Comparison of ENCODE assay signal across 8 cellular contexts in genomic region chr16:30894540-30895368, GRCh38. TPM values are rescaled to one million over a fixed set of nuclear protein-coding genes. Genes with fewer than 3 reads are reported as not detected.
A peak's percentile ranks its signal among the peaks of the same experiment; 100 is the strongest.
DNase-seq lines count a peak whose midpoint lies in the region; ATAC-seq and TF ChIP-seq lines count a peak whose summit lies in the region.

No MANE protein-coding gene starts in this region.

- DNase-seq in cardiac muscle cell (ENCODE audit: low read depth in 1 of 2, low spot score in 1 of 2) (no peak), left cardiac atrium (no peak), body of pancreas (no peak), mesenchymal stem cell (peak; percentile 3), upper lobe of right lung (no peak), NCI-H2196 (lab: John Stamatoyannopoulos, UW; ENCODE audit: unreplicated experiment) (no peak), mucosa of descending colon (no peak)

- WGBS in body of pancreas, 2 donors: 35 to 38% methylated on average over 14 to 16 of the region's 16 CpGs
- 56% methylated on average over 14 of the region's 16 CpGs for WGBS in mesenchymal stem cell

- H3K9ac ChIP-seq in mesenchymal stem cell (ENCODE audit: low read length): peak overlapping the region; percentile 84

- intact Hi-C loops in left cardiac atrium (cut with DNase I): no loop called here
- intact Hi-C loops in body of pancreas (cut with DNase I): no loop called here
- intact Hi-C loops in upper lobe of right lung (cut with DNase I): no loop called here
- intact Hi-C loops in mucosa of descending colon (cut with DNase I, micrococcal nuclease): no loop called here

- peak overlapping the region; percentile 95 for H4K8ac ChIP-seq in mesenchymal stem cell (ENCODE audit: low read length)

- no peaks in the 10 kb centered on the region for H3K9me3 ChIP-seq in cardiac muscle cell (ENCODE audit: low read depth)
- H3K9me3 ChIP-seq in body of pancreas: no peaks in the 10 kb centered on the region
- H3K9me3 ChIP-seq in mesenchymal stem cell (ENCODE audit: control insufficient read depth, low read length): no peaks in the 10 kb centered on the region
- H3K9me3 ChIP-seq in upper lobe of right lung: no peaks in the 10 kb centered on the region
- H3K9me3 ChIP-seq in mucosa of descending colon: no peaks in the 10 kb centered on the region

- H3K27me3 ChIP-seq in cardiac muscle cell (no peaks in the 10 kb centered on the region), body of pancreas (no peaks in the 10 kb centered on the region), mesenchymal stem cell (ENCODE audit: control insufficient read depth in 1 of 2, insufficient read depth in 1 of 2, low read length in 2 of 2) (no peaks in the 10 kb centered on the region), upper lobe of right lung (no peaks in the 10 kb centered on the region)

- no peak overlapping the region for H2AK5ac ChIP-seq in mesenchymal stem cell (ENCODE audit: low read length, severe bottlenecking)

- peaks cover 16% of the 10 kb centered on the region for H3K79me1 ChIP-seq in mesenchymal stem cell (replicated peaks; ENCODE audit: low read length, poor library complexity, severe bottlenecking)

- H2BK15ac ChIP-seq in mesenchymal stem cell (ENCODE audit: low read depth, poor library complexity, severe bottlenecking): no peak overlapping the region

- H3K27ac ChIP-seq in cardiac muscle cell (peak overlapping the region; percentile 98), body of pancreas (peak overlapping the region; percentile 91 to 96 (median 95)), mesenchymal stem cell (ENCODE audit: low read length, poor library complexity, severe bottlenecking) (peak overlapping the region; percentile 76), upper lobe of right lung (peak overlapping the region; percentile 81)

- H3K4ac ChIP-seq in mesenchymal stem cell (ENCODE audit: low read depth in 1 of 2, low read length in 2 of 2): peak overlapping the region; percentile 24 to 64

- H3K4me1 ChIP-seq in cardiac muscle cell (ENCODE audit: low read depth) (peaks cover 19% of the 10 kb centered on the region), body of pancreas (peaks cover 43% of the 10 kb centered on the region), mesenchymal stem cell (ENCODE audit: control insufficient read depth, insufficient read depth, low read depth, low read length) (peaks cover 30% of the 10 kb centered on the region), upper lobe of right lung (peaks cover 37% of the 10 kb centered on the region), mucosa of descending colon (ENCODE audit: low read depth) (peaks cover 20% of the 10 kb centered on the region)

- H3K4me3 ChIP-seq in cardiac muscle cell: peak overlapping the region; percentile 13
- no peak overlapping the region for H3K4me3 ChIP-seq in body of pancreas
- peak overlapping the region; percentile 52 to 74 for H3K4me3 ChIP-seq in mesenchymal stem cell (ENCODE audit: insufficient read depth in 1 of 2, low read depth in 1 of 2, low read length in 2 of 2)
- H3K4me3 ChIP-seq in upper lobe of right lung: peak overlapping the region; percentile 95
- no peak overlapping the region for H3K4me3 ChIP-seq in mucosa of descending colon

- peak overlapping the region; percentile 90 to 99 for H3K18ac ChIP-seq in mesenchymal stem cell (ENCODE audit: low read depth in 1 of 2, low read length in 2 of 2)

- no peak overlapping the region for H2BK120ac ChIP-seq in mesenchymal stem cell (ENCODE audit: low read depth, low read length)

- TF ChIP-seq POLR2A in body of pancreas (IDR thresholded peaks at IDR 0.05): no peak

- TF ChIP-seq CTCF in cardiac muscle cell (IDR thresholded peaks at IDR 0.05; ENCODE audit: low read depth, low read length) (no peak), body of pancreas (IDR thresholded peaks at IDR 0.05) (no peak), upper lobe of right lung (IDR thresholded peaks at IDR 0.05) (no peak), mucosa of descending colon (IDR thresholded peaks at IDR 0.05) (no peak)

- no peak overlapping the region for H3K23ac ChIP-seq in mesenchymal stem cell (ENCODE audit: low read length in 2 of 2)

- no peak overlapping the region for H3K14ac ChIP-seq in mesenchymal stem cell (ENCODE audit: low read length in 2 of 2)

- H3K36me3 ChIP-seq in cardiac muscle cell (no peaks in the 10 kb centered on the region), body of pancreas (replicated peaks in 1 of 2; ENCODE audit: insufficient read depth in 1 of 2, low read depth in 2 of 2) (no peaks in the 10 kb centered on the region), mesenchymal stem cell (ENCODE audit: control insufficient read depth in 1 of 2, insufficient read depth in 2 of 2, low read depth in 1 of 2, low read length in 2 of 2) (peaks cover 18% of the 10 kb centered on the region in 2 experiments), upper lobe of right lung (peaks cover 15% of the 10 kb centered on the region), mucosa of descending colon (ENCODE audit: low read depth) (no peaks in the 10 kb centered on the region)

- H3K4me2 ChIP-seq in mesenchymal stem cell (ENCODE audit: low read length, poor library complexity, severe bottlenecking): no peak overlapping the region

- H2BK5ac ChIP-seq in mesenchymal stem cell (ENCODE audit: low read depth, low read length, poor library complexity, severe bottlenecking): no peak overlapping the region

- peak overlapping the region; percentile 50 to 90 for H2BK12ac ChIP-seq in mesenchymal stem cell (ENCODE audit: low read length in 2 of 2)

- peak overlapping the region; percentile 96 for H2AFZ ChIP-seq in mesenchymal stem cell (ENCODE audit: low read depth, low read length)

- ATAC-seq in left cardiac atrium (no peak), body of pancreas (no peak), upper lobe of right lung (no peak), HG03442 (IDR thresholded peaks at IDR 0.05; ENCODE audit: unreplicated experiment) (no peak), mucosa of descending colon (no peak)

- H4K91ac ChIP-seq in mesenchymal stem cell (ENCODE audit: low read length): peak overlapping the region; percentile 90

RNA-seq across cellular contexts. Expression of gene BCL7C, which starts 0.9 kb away (rescaled TPM):
- 39.8 and 53.0 TPM in 2 replicates for total RNA-seq in cardiac muscle cell
- 50.5 and 60.6 TPM in 2 replicates for polyA plus RNA-seq in cardiac muscle cell
- total RNA-seq in left cardiac atrium: 10 to 100 TPM; 20.9 to 27.9 TPM
- 10 to 100 TPM; 19.8 to 24.1 TPM for total RNA-seq in body of pancreas
- polyA plus RNA-seq in mesenchymal stem cell (2013, experiment 1 of 2): 34.4 TPM
- 34.2 TPM for polyA plus RNA-seq in mesenchymal stem cell (2013, experiment 2 of 2)
- total RNA-seq in upper lobe of right lung: 25.3 TPM
- total RNA-seq in mucosa of descending colon: 10 to 100 TPM; 20.8 to 30.6 (median 25.3) TPM

RNA-seq across cellular contexts. Expression of gene CTF1, which starts 1.7 kb away (rescaled TPM):
- total RNA-seq in cardiac muscle cell (4.9 and 5.0 TPM in 2 replicates), left cardiac atrium (1 to 10 TPM; 6.8 to 7.3 TPM), body of pancreas (1 to 10 TPM; 1.0 to 2.0 TPM), upper lobe of right lung (9.3 TPM), mucosa of descending colon (1 to 10 TPM; 1.1 to 7.6 (median 1.5) TPM)
- polyA plus RNA-seq in cardiac muscle cell: 14.0 and 23.4 TPM in 2 replicates
- polyA plus RNA-seq in mesenchymal stem cell (2013, experiment 1 of 2): 6.7 TPM
- polyA plus RNA-seq in mesenchymal stem cell (2013, experiment 2 of 2): 7.0 TPM

RNA-seq across cellular contexts. Expression of gene FBXL19, which starts 28.6 kb away (rescaled TPM):
- total RNA-seq in cardiac muscle cell (55.1 and 60.0 TPM in 2 replicates), left cardiac atrium (10 to 100 TPM in 1 of 2 donors, 1 to 10 TPM in 1; 6.4 to 10.1 TPM), body of pancreas (10 to 100 TPM in 1 of 2 donors, 1 to 10 TPM in 1; 8.6 to 21.1 TPM), upper lobe of right lung (13.4 TPM), mucosa of descending colon (10 to 100 TPM; 17.6 to 30.3 (median 22.4) TPM)
- 3.9 and 4.0 TPM in 2 replicates for polyA plus RNA-seq in cardiac muscle cell
- polyA plus RNA-seq in mesenchymal stem cell (2013, experiment 1 of 2): 21.4 TPM
- polyA plus RNA-seq in mesenchymal stem cell (2013, experiment 2 of 2): 20.2 TPM

RNA-seq across cellular contexts. Expression of gene ORAI3, which starts 54.1 kb away (rescaled TPM):
- 88.5 and 123 TPM in 2 replicates for total RNA-seq in cardiac muscle cell
- 94.5 and 101 TPM in 2 replicates for polyA plus RNA-seq in cardiac muscle cell
- 10 to 100 TPM in 1 of 2 donors, 1 to 10 TPM in 1; 8.8 to 14.2 TPM for total RNA-seq in left cardiac atrium
- 10 to 100 TPM in 1 of 2 donors, 1 to 10 TPM in 1; 7.9 to 27.2 TPM for total RNA-seq in body of pancreas
- 63.4 TPM for polyA plus RNA-seq in mesenchymal stem cell (2013, experiment 1 of 2)
- 64.8 TPM for polyA plus RNA-seq in mesenchymal stem cell (2013, experiment 2 of 2)
- 19.5 TPM for total RNA-seq in upper lobe of right lung
- 10 to 100 TPM; 14.6 to 24.6 (median 15.4) TPM for total RNA-seq in mucosa of descending colon

Comparison
In these comparisons a context has a peak if more than half of its experiments do, and no peak if none do; other contexts are left out.
1. H3K4me3 ChIP-seq: peak in cardiac muscle cell (single experiment), mesenchymal stem cell (2 of 2) and upper lobe of right lung (single experiment); none in body of pancreas (0 of 2) and mucosa of descending colon (single experiment).
2. Peak in every context shown above with its lines, with median percentiles within 50 percentile points of each other: H3K27ac ChIP-seq.